Comparison of ENCODE assay signal across 11 cellular contexts in the genomic region with DNA sequence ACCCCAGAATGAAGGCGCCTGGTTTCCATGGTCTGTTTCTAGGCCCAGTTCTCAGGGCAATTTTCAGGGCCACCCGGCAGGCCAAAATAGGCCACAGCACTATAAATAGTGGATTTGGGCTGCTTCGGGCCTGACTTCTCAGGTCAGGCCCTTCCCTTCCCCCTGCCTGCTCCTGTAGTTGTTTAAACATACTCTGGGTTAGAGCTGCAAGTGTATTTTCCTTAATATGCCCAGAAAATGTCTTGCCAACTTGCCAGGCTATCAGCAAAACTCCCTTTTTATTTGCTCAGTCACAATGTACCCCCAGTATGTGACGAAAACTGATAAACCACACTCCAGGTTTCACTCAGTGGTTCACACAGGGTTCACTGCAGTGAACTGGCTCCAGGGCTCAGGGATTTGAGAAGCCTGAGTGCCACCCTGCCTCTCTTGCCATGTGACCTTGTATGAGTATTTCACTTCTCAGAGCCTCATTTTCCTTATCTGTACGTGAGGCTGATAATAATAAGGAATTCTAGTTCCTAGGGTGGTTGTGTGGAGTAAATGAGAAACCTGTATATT.
A peak's percentile ranks its signal among the peaks of the same experiment; 100 is the strongest.
DNase-seq lines count a peak whose midpoint lies in the region; ATAC-seq, FAIRE-seq and TF ChIP-seq lines count a peak whose summit lies in the region.
"Had no signal": no experiment of that assay in that cellular context is flagged by ENCODE, and none has a peak within 500 bp of the region (broad histone marks: within the 10 kb centered on the region; RNA-seq: fewer than 3 reads in every experiment).

No MANE protein-coding gene starts in this region.

- H3K9ac ChIP-seq in GM23248 = no peak overlapping the region

- H3K9me3 ChIP-seq in pancreas (no peaks in the 10 kb centered on the region), GM23248 (ENCODE audit: low read depth) (no peaks in the 10 kb centered on the region)

- H3K4me1 ChIP-seq in pancreas = peaks cover 37 to 50% (median 44%) of the 10 kb centered on the region in 3 donors
- peaks cover 10% of the 10 kb centered on the region for H3K4me1 ChIP-seq in GM23248 (ENCODE audit: insufficient read depth)

- H3K27ac ChIP-seq in pancreas = peak overlapping the region; percentile 62 to 91 (median 80)
- H3K27ac ChIP-seq in GM23248 = no peak overlapping the region

- peak; percentile 60 for ATAC-seq in GM18520 (IDR thresholded peaks at IDR 0.05; ENCODE audit: unreplicated experiment)
- ATAC-seq in HG03378 (IDR thresholded peaks at IDR 0.05; ENCODE audit: unreplicated experiment) = peak; percentile 67
- ATAC-seq in pancreas = peak; percentile 76 to 84 (median 81)
- no peak for ATAC-seq in HG03139 (IDR thresholded peaks at IDR 0.05; ENCODE audit: unreplicated experiment)

- intact Hi-C loops in pancreas (cut with DNase I) = no loop called here

- H3K79me2 ChIP-seq in GM23248 (ENCODE audit: insufficient read depth) = no peaks in the 10 kb centered on the region

- H3F3A ChIP-seq in GM23248 (ENCODE audit: insufficient read depth) = peaks cover 9% of the 10 kb centered on the region; the same call in 1 of the 2 replicates

- H3K27me3 ChIP-seq in pancreas (no peaks in the 10 kb centered on the region), GM23248 (replicated peaks; ENCODE audit: insufficient read depth) (no peaks in the 10 kb centered on the region)

- no peak for FAIRE-seq in pancreas (lab: Jason Lieb, UNC)
- FAIRE-seq: G401.6 had no signal

- DNase-seq in fibroblast of the aortic adventitia (ENCODE audit: low read depth) = peak; percentile 52
- peak in 5 of 6 donors; percentile 43 to 82 (median 75) for DNase-seq in pancreas
- DNase-seq in NCI-H1436 treated with DMSO at 0.1 percent for 48 hours (lab: John Stamatoyannopoulos, UW) = no peak
- DNase-seq in GM23248 = no peak
- DNase-seq in central memory CD4-positive, alpha-beta T cell = no peak
- DNase-seq: NCI-H2107; stimulated activated CD4-positive, alpha-beta T cell treated with anti-CD3 and anti-CD28 coated beads, Interleukin-15, amount 100 ng/mL, for 24 hours had no signal

- in situ Hi-C loops in GM23248 (cut with MboI) = no loop called here

- H3K4me2 ChIP-seq in GM23248 (ENCODE audit: unreplicated experiment) = no peak overlapping the region

- H4K20me1 ChIP-seq in GM23248 (ENCODE audit: insufficient read depth) = no peaks in the 10 kb centered on the region

- 16 to 17% methylated on average over 5 of the region's 5 CpGs for WGBS in pancreas, 2 donors
- WGBS in GM23248 (ENCODE audit: low coverage in 1 of 2, low lambda C conversion rate in 2 of 2, missing lambda C conversion rate in 2 of 2), 2 experiments = 77 to 82% methylated on average over 5 of the region's 5 CpGs

- H3K4me3 ChIP-seq in fibroblast of the aortic adventitia (ENCODE audit: low read depth, low read length) (no peak overlapping the region), pancreas (no peak overlapping the region), GM23248 (no peak overlapping the region)

- no peaks in the 10 kb centered on the region for H3K9me2 ChIP-seq in GM23248 (ENCODE audit: insufficient read depth)

- no peaks in the 10 kb centered on the region for H3K36me3 ChIP-seq in pancreas
- H3K36me3 ChIP-seq in GM23248 (ENCODE audit: low read depth) = no peaks in the 10 kb centered on the region

- no peak for TF ChIP-seq CTCF in fibroblast of the aortic adventitia (IDR thresholded peaks at IDR 0.05; ENCODE audit: insufficient read depth, low read length)
- TF ChIP-seq CTCF in pancreas (IDR thresholded peaks at IDR 0.05) = no peak

- H2AFZ ChIP-seq in GM23248 = no peak overlapping the region

Comparison
In these comparisons a context has a peak if more than half of its experiments do, and no peak if none do; other contexts are left out.
1. DNase-seq: peak in fibroblast of the aortic adventitia (single experiment) and pancreas (5 of 6); none in NCI-H1436 treated with DMSO at 0.1 percent for 48 hours (single experiment), GM23248 (single experiment) and central memory CD4-positive, alpha-beta T cell (single experiment).